Comparison of ENCODE assay signal across 7 cellular contexts in genomic region chr15:96984121-96984671, GRCh38.
DNase-seq lines count a peak whose midpoint lies in the region; FAIRE-seq and TF ChIP-seq lines count a peak whose summit lies in the region.
"Not testable (repeated sequence)": the region's sequence is repeated elsewhere in the genome, so short reads cannot be mapped to it uniquely, and the experiment has no call there.

No MANE protein-coding gene starts in this region.

- peaks cover 21 to 24% of the 10 kb centered on the region in 2 experiments for H3K9me3 Mint-ChIP-seq in H9
- H3K9me3 Mint-ChIP-seq in chondrocyte (ENCODE audit: low read depth) = peaks cover 21% of the 10 kb centered on the region
- peaks cover 11% of the 10 kb centered on the region for H3K9me3 Mint-ChIP-seq in neural crest cell
- peaks cover 16% of the 10 kb centered on the region for H3K9me3 Mint-ChIP-seq in progenitor cell of endocrine pancreas (ENCODE audit: low read depth)

- H2BK20ac ChIP-seq in H9 (ENCODE audit: low read depth, low read length, poor library complexity, severe bottlenecking) = not testable (repeated sequence)

- not testable (repeated sequence) for H4K5ac ChIP-seq in H9 (ENCODE audit: insufficient read length, low read depth, low read length)

- TF ChIP-seq CTCF in 22Rv1 (IDR thresholded peaks at IDR 0.05); H9 (conservative IDR thresholded peaks at IDR 0.05); chondrocyte (IDR thresholded peaks at IDR 0.05); hepatocyte (IDR thresholded peaks at IDR 0.05; ENCODE audit: poor library complexity); kidney (IDR thresholded peaks at IDR 0.05; ENCODE audit: borderline replicate concordance, extremely low read depth, insufficient read depth); neural crest cell (conservative IDR thresholded peaks at IDR 0.05); progenitor cell of endocrine pancreas (IDR thresholded peaks at IDR 0.05; ENCODE audit: unreplicated experiment): not testable (repeated sequence)

- H4K8ac ChIP-seq in H9 (replicated peaks; ENCODE audit: insufficient read length, low read depth, low read length) = not testable (repeated sequence)

- H3K4me2 ChIP-seq in H9 (ENCODE audit: insufficient read depth, insufficient read length, low read length) = not testable (repeated sequence)
- H3K4me2 ChIP-seq in hepatocyte = peak overlapping the region; percentile 95

- not testable (repeated sequence) for H3T11ph ChIP-seq in H9 (ENCODE audit: low read length)

- not testable (repeated sequence) for H3K18ac ChIP-seq in H9 (ENCODE audit: insufficient read length, low read depth, low read length)

- H2BK15ac ChIP-seq in H9 (ENCODE audit: low read depth, low read length) = not testable (repeated sequence)

- H3K14ac ChIP-seq in H9 (ENCODE audit: insufficient read depth, low read length) = peak overlapping the region; percentile 17; the same call in 1 of the 2 replicates

- WGBS in H9 (ENCODE audit: extremely low coverage, insufficient read length, low lambda C conversion rate) = no CpG with 5 or more reads among the region's 58 CpGs
- WGBS in hepatocyte (ENCODE audit: low lambda C conversion rate, missing lambda C conversion rate) = 5% methylated on average over 34 of the region's 58 CpGs

- H4K91ac ChIP-seq in H9 (ENCODE audit: insufficient read length, low read depth, low read length) = not testable (repeated sequence)

- not testable (repeated sequence) for H3K36me3 ChIP-seq in hepatocyte (replicated peaks; ENCODE audit: insufficient read depth, low read depth); kidney (ENCODE audit: control insufficient read depth in 1 of 2, insufficient read depth in 2 of 2, low read length in 2 of 2)

- not testable (repeated sequence) for H2BK12ac ChIP-seq in H9 (ENCODE audit: insufficient read length, low read depth, low read length)

- not testable (repeated sequence) for H3K27ac Mint-ChIP-seq in H9; chondrocyte (ENCODE audit: unreplicated experiment); neural crest cell (ENCODE audit: unreplicated experiment); progenitor cell of endocrine pancreas

- H3K23ac ChIP-seq in H9 (ENCODE audit: insufficient read length, low read depth, low read length) = not testable (repeated sequence)

- DNase-seq in H9 (peak; percentile 56), hepatocyte (ENCODE audit: low spot score) (peak; percentile 40), kidney (peak; percentile 65), neural crest cell (ENCODE audit: low read depth, low spot score) (peak; percentile 21), progenitor cell of endocrine pancreas (ENCODE audit: low spot score, unreplicated experiment) (peak; percentile 19)
- DNase-seq in chondrocyte (ENCODE audit: low spot score) = not testable (repeated sequence)

- H3K27ac ChIP-seq in 22Rv1 = 0 out of 2 replicates have a peak overlapping the region, but pooled peaks have one; percentile 2
- H3K27ac ChIP-seq in H9 (ENCODE audit: insufficient read length, low read depth, low read length); hepatocyte; kidney (ENCODE audit: low read depth in 2 of 2, low read length in 2 of 2): not testable (repeated sequence)

- H3K56ac ChIP-seq in H9 (ENCODE audit: insufficient read length, low read depth, low read length) = not testable (repeated sequence)

- H3K4me3 ChIP-seq in hepatocyte = peak overlapping the region; percentile 31
- H3K4me3 ChIP-seq in kidney (ENCODE audit: low read length in 2 of 2) = not testable (repeated sequence)

- not testable (repeated sequence) for H3K9me3 ChIP-seq in H9 (ENCODE audit: control insufficient read depth, low read depth, low read length); hepatocyte (ENCODE audit: low read depth); kidney (ENCODE audit: control insufficient read depth in 1 of 2, low read length in 2 of 2)

- H2BK120ac ChIP-seq in H9 (ENCODE audit: low read depth, low read length, poor library complexity, severe bottlenecking) = not testable (repeated sequence)

- not testable (repeated sequence) for H3K4me1 ChIP-seq in H9 (ENCODE audit: insufficient read depth, low read length); hepatocyte (ENCODE audit: insufficient read depth); kidney (ENCODE audit: control insufficient read depth in 1 of 2, insufficient read depth in 1 of 2, low read depth in 1 of 2, low read length in 2 of 2)

- not testable (repeated sequence) for H3K4ac ChIP-seq in H9 (ENCODE audit: low read depth, low read length)

- H3K79me2 ChIP-seq in H9 (ENCODE audit: insufficient read depth, low read length); hepatocyte: not testable (repeated sequence)

- H3K27me3 Mint-ChIP-seq in H9 (ENCODE audit: low read depth) = peaks cover 35% of the 10 kb centered on the region
- H3K27me3 Mint-ChIP-seq in chondrocyte (ENCODE audit: low read depth) = peaks cover 14% of the 10 kb centered on the region
- peaks cover 16% of the 10 kb centered on the region for H3K27me3 Mint-ChIP-seq in neural crest cell (ENCODE audit: low read depth)
- H3K27me3 Mint-ChIP-seq in progenitor cell of endocrine pancreas = peaks cover 23% of the 10 kb centered on the region

- H4K20me1 ChIP-seq in H9 (ENCODE audit: control insufficient read depth, insufficient read depth, insufficient read length); hepatocyte (ENCODE audit: insufficient read depth, poor library complexity, severe bottlenecking): not testable (repeated sequence)

- not testable (repeated sequence) for H2AFZ ChIP-seq in H9 (ENCODE audit: low read length)
- peak overlapping the region; percentile 83 for H2AFZ ChIP-seq in hepatocyte

- not testable (repeated sequence) for H3K23me2 ChIP-seq in H9 (ENCODE audit: insufficient read length, low read depth, low read length, poor library complexity, severe bottlenecking)

- intact Hi-C loops in kidney (cut with DNase I) = not testable (repeated sequence)

- H3K27me3 ChIP-seq in H9 (ENCODE audit: insufficient read depth, low read length) = not testable (repeated sequence)
- peaks cover 11% of the 10 kb centered on the region for H3K27me3 ChIP-seq in hepatocyte

- H3K36me3 Mint-ChIP-seq in H9 (ENCODE audit: insufficient read depth in 1 of 3, low read depth in 3 of 3); chondrocyte (ENCODE audit: low read depth); neural crest cell (ENCODE audit: low read depth); progenitor cell of endocrine pancreas (ENCODE audit: insufficient read depth): not testable (repeated sequence)

- not testable (repeated sequence) for H3K9me2 ChIP-seq in hepatocyte (replicated peaks; ENCODE audit: insufficient read depth)

- not testable (repeated sequence) for H3K79me1 ChIP-seq in H9 (ENCODE audit: insufficient read depth, low read depth, low read length, poor library complexity, severe bottlenecking)

- H2AK5ac ChIP-seq in H9 (ENCODE audit: insufficient read length, low read length) = not testable (repeated sequence)

- H3K4me1 Mint-ChIP-seq in H9; chondrocyte (ENCODE audit: low read depth); progenitor cell of endocrine pancreas (ENCODE audit: low read depth): not testable (repeated sequence)
- H3K4me1 Mint-ChIP-seq in neural crest cell = peaks cover 21% of the 10 kb centered on the region

- not testable (repeated sequence) for H2BK5ac ChIP-seq in H9 (ENCODE audit: insufficient read length, low read length)

- not testable (repeated sequence) for FAIRE-seq in kidney (lab: Jason Lieb, UNC)

- peak overlapping the region in 1 of 2 experiments; percentile 57; a peak in 2 of 5 replicates for H3K4me3 Mint-ChIP-seq in H9
- H3K4me3 Mint-ChIP-seq in chondrocyte (ENCODE audit: unreplicated experiment) = peak overlapping the region; percentile 73
- H3K4me3 Mint-ChIP-seq in neural crest cell = peak overlapping the region; percentile 32
- peak overlapping the region; percentile 68 for H3K4me3 Mint-ChIP-seq in progenitor cell of endocrine pancreas (ENCODE audit: low read depth)

- not testable (repeated sequence) for H3K9ac ChIP-seq in H9 (ENCODE audit: extremely low read depth, insufficient read length, low read length); kidney (ENCODE audit: low read length in 2 of 2)
